ENCODE assay signal across 16 cellular contexts in genomic region chr13:20780318-20780717, GRCh38.
"Had no signal": no experiment of that assay in that cellular context is flagged by ENCODE, and none has a peak within 500 bp of the region (broad histone marks: within the 10 kb centered on the region; RNA-seq: fewer than 3 reads in every experiment).

No MANE protein-coding gene starts in this region.

- H3K27me3 ChIP-seq: dorsolateral prefrontal cortex, heart left ventricle, right atrium auricular region, suprapubic skin, thyroid gland had no signal

- DNase-seq: cortex of kidney; dorsolateral prefrontal cortex; effector CD8-positive, alpha-beta T cell; foreskin melanocyte; heart left ventricle; hippocampal formation; mucosa of descending colon; naive thymus-derived CD8-positive, alpha-beta T cell; stimulated activated CD4-positive, alpha-beta T cell treated with anti-CD3 and anti-CD28 coated beads, Interleukin-12 subunit alpha, Interleukin-12 subunit beta, amount 100 ng/mL, for 4 hours; stimulated activated naive CD8-positive, alpha-beta T cell treated with anti-CD3 and anti-CD28 coated beads, Interleukin-15, Interleukin-2, amounts not matched to agents 100 U/mL and 50 U/mL, for 24 hours; thyroid gland had no signal

- H3K9me3 Mint-ChIP-seq: naive thymus-derived CD8-positive, alpha-beta T cell; type B pancreatic cell had no signal

- H3K4me3 ChIP-seq: dorsolateral prefrontal cortex, heart left ventricle, mucosa of descending colon, right atrium auricular region, suprapubic skin, thyroid gland had no signal

- H3K27ac ChIP-seq: heart left ventricle, right atrium auricular region, suprapubic skin, thyroid gland had no signal

- ATAC-seq: heart left ventricle; mucosa of descending colon; naive thymus-derived CD8-positive, alpha-beta T cell; stimulated activated naive CD8-positive, alpha-beta T cell treated with anti-CD3 and anti-CD28 coated beads, Interleukin-15, Interleukin-2, amounts not matched to agents 100 U/mL and 50 U/mL, for 24 hours had no signal

- H3K9me3 ChIP-seq: heart left ventricle, mucosa of descending colon, right atrium auricular region, suprapubic skin, thyroid gland had no signal

- H3K27ac Mint-ChIP-seq: type B pancreatic cell had no signal

- FAIRE-seq: small intestine, urothelium cell line had no signal

- H3K4me1 ChIP-seq: heart left ventricle, right atrium auricular region, suprapubic skin, thyroid gland had no signal
